Comparison of ENCODE assay signal across 8 cellular contexts in genomic region chr4:86891785-86892638, GRCh38. TPM values are rescaled to one million over a fixed set of nuclear protein-coding genes. Genes with fewer than 3 reads are reported as not detected.
DNase-seq lines count a peak whose midpoint lies in the region; ATAC-seq and TF ChIP-seq lines count a peak whose summit lies in the region.

Gene C4orf36, minus strand, starts transcription at chr4:86892422. Its CDS starts 902 bp downstream, at chr4:86891520.

- H3K27me3 ChIP-seq in BLaER1 treated with 17β-estradiol and CSF1 and Interleukin-3, amounts not matched to agents 10 nM and 100 nM, result peaks cover 0 to 14% (median 0%) of the 10 kb centered on the region in 11 experiments; a peak in 7 of 22 replicates
- H3K27me3 ChIP-seq in NT2/D1 (ENCODE audit: insufficient read depth, insufficient read length) (no peaks in the 10 kb centered on the region), gastroesophageal sphincter (no peaks in the 10 kb centered on the region), upper lobe of right lung (no peaks in the 10 kb centered on the region)

- no peak for TF ChIP-seq POLR2A in gastroesophageal sphincter (IDR thresholded peaks at IDR 0.05)

- peaks cover 7% of the 10 kb centered on the region for H3K27me3 Mint-ChIP-seq in nephron (ENCODE audit: low read depth)

- peak within 1 kb of the TSS; percentile 87 to 93 (median 92) for H3K4me3 Mint-ChIP-seq in nephron

- WGBS in gastroesophageal sphincter (ENCODE audit: low coverage in 1 of 2), 2 donors, result 0 to 4% methylated on average over 3 to 6 of the region's 83 CpGs

- peak within 1 kb of the TSS; percentile 78 to 93 (median 85) for H3K27ac Mint-ChIP-seq in nephron

- peaks cover 3 to 17% (median 6%) of the 10 kb centered on the region in 10 experiments; a peak in 9 of 20 replicates for H3K4me1 ChIP-seq in BLaER1 treated with 17β-estradiol and CSF1 and Interleukin-3, amounts not matched to agents 10 nM and 100 nM
- no peaks in the 10 kb centered on the region for H3K4me1 ChIP-seq in NT2/D1 (ENCODE audit: insufficient read depth, insufficient read length)
- H3K4me1 ChIP-seq in gastroesophageal sphincter, result peaks cover 0 to 20% (median 2%) of the 10 kb centered on the region in 3 donors
- H3K4me1 ChIP-seq in upper lobe of right lung, result peaks cover 5% of the 10 kb centered on the region

- ATAC-seq in GM19328 (IDR thresholded peaks at IDR 0.05; ENCODE audit: unreplicated experiment), result peak; percentile 58
- ATAC-seq in HG03521 (IDR thresholded peaks at IDR 0.05; ENCODE audit: unreplicated experiment), result peak; percentile 52
- peak; percentile 69 for ATAC-seq in gastroesophageal sphincter
- ATAC-seq in upper lobe of right lung, result peak; percentile 95

- DNase-seq in NT2/D1 (ENCODE audit: low read depth, low spot score) (peak; percentile 49), upper lobe of right lung (peak; percentile 92)
- DNase-seq in activated effector memory CD4-positive, alpha-beta T cell treated with Interleukin-2 at 50 U/mL for 16 hours, result peak; percentile 7

- no peaks in the 10 kb centered on the region for H4K20me1 ChIP-seq in BLaER1 treated with 17β-estradiol and CSF1 and Interleukin-3, amounts not matched to agents 10 nM and 100 nM

- peaks cover 0 to 8% (median 0%) of the 10 kb centered on the region in 11 experiments; a peak in 2 of 22 replicates for H3K36me3 ChIP-seq in BLaER1 treated with 17β-estradiol and CSF1 and Interleukin-3, amounts not matched to agents 10 nM and 100 nM
- H3K36me3 ChIP-seq in NT2/D1 (ENCODE audit: insufficient read depth, insufficient read length, low read length), result peaks cover 3% of the 10 kb centered on the region
- H3K36me3 ChIP-seq in gastroesophageal sphincter, result no peaks in the 10 kb centered on the region
- H3K36me3 ChIP-seq in upper lobe of right lung, result no peaks in the 10 kb centered on the region

- H3K9me3 ChIP-seq in BLaER1 treated with 17β-estradiol and CSF1 and Interleukin-3, amounts not matched to agents 10 nM and 100 nM (replicated peaks in 1 of 11), result no peaks in the 10 kb centered on the region
- no peaks in the 10 kb centered on the region for H3K9me3 ChIP-seq in NT2/D1 (ENCODE audit: insufficient read depth, low read length)
- no peaks in the 10 kb centered on the region for H3K9me3 ChIP-seq in gastroesophageal sphincter
- H3K9me3 ChIP-seq in upper lobe of right lung, result no peaks in the 10 kb centered on the region

- H3K4me3 ChIP-seq in BLaER1 treated with 17β-estradiol and CSF1 and Interleukin-3, amounts not matched to agents 10 nM and 100 nM, result peak within 1 kb of the TSS; percentile 69 to 83 (median 76)
- peak within 1 kb of the TSS; percentile 70 for H3K4me3 ChIP-seq in NT2/D1 (ENCODE audit: insufficient read length, low read depth)
- peak within 1 kb of the TSS; percentile 77 to 88 for H3K4me3 ChIP-seq in gastroesophageal sphincter
- peak within 1 kb of the TSS; percentile 86 for H3K4me3 ChIP-seq in upper lobe of right lung

- peak within 1 kb of the TSS; percentile 82 to 99 (median 96) for H3K4me2 ChIP-seq in BLaER1 treated with 17β-estradiol and CSF1 and Interleukin-3, amounts not matched to agents 10 nM and 100 nM

- peak within 1 kb of the TSS; percentile 15 to 81 (median 72); a peak in 21 of 22 replicates for H3K27ac ChIP-seq in BLaER1 treated with 17β-estradiol and CSF1 and Interleukin-3, amounts not matched to agents 10 nM and 100 nM
- H3K27ac ChIP-seq in gastroesophageal sphincter (peak within 1 kb of the TSS in 3 of 4 donors; percentile 59 to 77 (median 65)), upper lobe of right lung (peak within 1 kb of the TSS; percentile 89)

- H3K36me3 Mint-ChIP-seq in nephron (ENCODE audit: low read depth), result peaks cover 6% of the 10 kb centered on the region

- no peak for TF ChIP-seq EP300 in gastroesophageal sphincter (IDR thresholded peaks at IDR 0.05)

- TF ChIP-seq CTCF in gastroesophageal sphincter (IDR thresholded peaks at IDR 0.05) (no peak), nephron (IDR thresholded peaks at IDR 0.05; ENCODE audit: unreplicated experiment in 3 of 3) (no peak), upper lobe of right lung (IDR thresholded peaks at IDR 0.05) (no peak)

- peaks cover 6% of the 10 kb centered on the region for H3K4me1 Mint-ChIP-seq in nephron

- peaks cover 3% of the 10 kb centered on the region for H3K9me3 Mint-ChIP-seq in nephron

- intact Hi-C loops in upper lobe of right lung (cut with DNase I), result loop anchor here (5.0 kb wide), 1 partner anchor 395 kb away; no protein-coding TSS in a partner anchor

- H3K9ac ChIP-seq in BLaER1 treated with 17β-estradiol and CSF1 and Interleukin-3, amounts not matched to agents 10 nM and 100 nM, result peak within 1 kb of the TSS; percentile 74 to 85 (median 81)
- H3K9ac ChIP-seq in NT2/D1 (ENCODE audit: insufficient read length, low read depth), result peak within 1 kb of the TSS; percentile 85

RNA-seq across cellular contexts. Expression of gene C4orf36, which starts in this region (rescaled TPM):
- total RNA-seq in gastroesophageal sphincter (not detected), upper lobe of right lung (2.3 TPM)

Comparison
In these comparisons a context has a peak if more than half of its experiments do, and no peak if none do; other contexts are left out.
1. Peak in every context shown above with its lines: DNase-seq, ATAC-seq, H3K4me3 ChIP-seq and H3K27ac ChIP-seq.
2. Peak in ATAC-seq, H3K4me3 ChIP-seq and H3K27ac ChIP-seq in gastroesophageal sphincter; RNA of the gene not detected or under 1 TPM.
3. DNase-seq: peak in every context shown above with its lines; median percentile 92 in upper lobe of right lung; 49 in NT2/D1; 7 in activated effector memory CD4-positive, alpha-beta T cell treated with Interleukin-2 at 50 U/mL for 16 hours.